9 cellular contexts compared by ENCODE assay signal in genomic region chr12:124188561-124189405, GRCh38.
A peak's percentile ranks its signal among the peaks of the same experiment; 100 is the strongest.
DNase-seq lines count a peak whose midpoint lies in the region; ATAC-seq and TF ChIP-seq lines count a peak whose summit lies in the region.
"Had no signal": no experiment of that assay in that cellular context is flagged by ENCODE, and none has a peak within 500 bp of the region (broad histone marks: within the 10 kb centered on the region; RNA-seq: fewer than 3 reads in every experiment).

No MANE protein-coding gene starts in this region.

- H3K9me3 ChIP-seq in H9 (ENCODE audit: control insufficient read depth, low read depth, low read length), result no peaks in the 10 kb centered on the region
- no peaks in the 10 kb centered on the region for H3K9me3 ChIP-seq in effector memory CD4-positive, alpha-beta T cell (ENCODE audit: control insufficient read depth, low read length)

- H3K27ac Mint-ChIP-seq in H9, result peak overlapping the region in 2 of 3 experiments; percentile 11 to 24; a peak in 1 of 7 replicates
- no peak overlapping the region for H3K27ac Mint-ChIP-seq in activated CD8-positive, alpha-beta memory T cell treated with anti-CD3 and anti-CD28 coated beads, Interleukin-2, amount 10 ng/mL, durations not matched to agents 7 days and 5 days

- no peak overlapping the region for H4K91ac ChIP-seq in H9 (ENCODE audit: insufficient read length, low read depth, low read length)

- H3T11ph ChIP-seq in H9 (ENCODE audit: low read length), result no peak overlapping the region

- peaks cover 0 to 9% of the 10 kb centered on the region in 2 experiments; a peak in 1 of 5 replicates for H3K9me3 Mint-ChIP-seq in H9
- H3K9me3 Mint-ChIP-seq in activated CD8-positive, alpha-beta memory T cell treated with anti-CD3 and anti-CD28 coated beads, Interleukin-2, amount 10 ng/mL, durations not matched to agents 7 days and 5 days (ENCODE audit: low read depth), result peaks cover 1% of the 10 kb centered on the region

- DNase-seq in H9 (no peak), NCI-H774 (lab: John Stamatoyannopoulos, UW) (peak; percentile 17), glomerular visceral epithelial cell (ENCODE audit: extremely low spot score) (peak; percentile 64), posterior cingulate gyrus (peak in 7 of 10 donors; percentile 25 to 87 (median 50)), NCI-H1048 (lab: John Stamatoyannopoulos, UW) (no peak)
- no peak for DNase-seq in effector memory CD4-positive, alpha-beta T cell
- DNase-seq in activated CD8-positive, alpha-beta memory T cell treated with anti-CD3 and anti-CD28 coated beads, Interleukin-2, amount 10 ng/mL, durations not matched to agents 7 days and 5 days, result no peak

- peaks cover 1% of the 10 kb centered on the region; the same call in 1 of the 2 replicates for H3K27me3 Mint-ChIP-seq in H9 (ENCODE audit: low read depth)
- no peaks in the 10 kb centered on the region for H3K27me3 Mint-ChIP-seq in activated CD8-positive, alpha-beta memory T cell treated with anti-CD3 and anti-CD28 coated beads, Interleukin-2, amount 10 ng/mL, durations not matched to agents 7 days and 5 days

- peaks cover 23 to 25% of the 10 kb centered on the region in 2 experiments for H3K4me1 Mint-ChIP-seq in H9
- H3K4me1 Mint-ChIP-seq in activated CD8-positive, alpha-beta memory T cell treated with anti-CD3 and anti-CD28 coated beads, Interleukin-2, amount 10 ng/mL, durations not matched to agents 7 days and 5 days, result peaks cover 13% of the 10 kb centered on the region

- H2BK12ac ChIP-seq in H9 (ENCODE audit: insufficient read length, low read depth, low read length), result no peak overlapping the region

- H3K4me3 ChIP-seq in effector memory CD4-positive, alpha-beta T cell (ENCODE audit: insufficient read depth, low read depth, low read length, poor library complexity, severe bottlenecking), result no peak overlapping the region
- H3K4me3 ChIP-seq: GM12878 had no signal

- H3K56ac ChIP-seq in H9 (ENCODE audit: insufficient read length, low read depth, low read length), result no peak overlapping the region

- H3K4ac ChIP-seq in H9 (ENCODE audit: low read depth, low read length), result no peak overlapping the region

- H3K36me3 ChIP-seq in effector memory CD4-positive, alpha-beta T cell (ENCODE audit: control insufficient read depth, insufficient read depth, low read length), result no peaks in the 10 kb centered on the region

- H2BK20ac ChIP-seq in H9 (ENCODE audit: low read depth, low read length, poor library complexity, severe bottlenecking), result no peak overlapping the region

- no peak for ATAC-seq in activated CD8-positive, alpha-beta memory T cell treated with anti-CD3 and anti-CD28 coated beads, Interleukin-2, amount 10 ng/mL, durations not matched to agents 7 days and 5 days
- no peak for ATAC-seq in GM18870 (IDR thresholded peaks at IDR 0.05; ENCODE audit: unreplicated experiment)
- ATAC-seq: GM12878 had no signal

- H4K5ac ChIP-seq in H9 (ENCODE audit: insufficient read length, low read depth, low read length), result no peak overlapping the region

- H2BK120ac ChIP-seq in H9 (ENCODE audit: low read depth, low read length, poor library complexity, severe bottlenecking), result no peak overlapping the region

- intact Hi-C loops in posterior cingulate gyrus (cut with DNase I), result no loop called here

- CTCF ChIA-PET in activated CD8-positive, alpha-beta memory T cell treated with anti-CD3 and anti-CD28 coated beads, Interleukin-2, amount 10 ng/mL, durations not matched to agents 7 days and 5 days (lab: Charles Lee), result no interaction called here

- H2AFZ ChIP-seq in H9 (ENCODE audit: low read length), result no peak overlapping the region

- WGBS in H9 (ENCODE audit: extremely low coverage, insufficient read length, low lambda C conversion rate), result no CpG with 5 or more reads among the region's 15 CpGs

- H4K20me1 ChIP-seq in H9 (ENCODE audit: control insufficient read depth, insufficient read depth, insufficient read length), result no peaks in the 10 kb centered on the region

- H3K14ac ChIP-seq in H9 (ENCODE audit: insufficient read depth, low read length), result no peak overlapping the region

- no peak for TF ChIP-seq CTCF in H9 (conservative IDR thresholded peaks at IDR 0.05)

- no peak overlapping the region for H3K4me2 ChIP-seq in H9 (ENCODE audit: insufficient read depth, insufficient read length, low read length)

- no peak overlapping the region for H3K18ac ChIP-seq in H9 (ENCODE audit: insufficient read length, low read depth, low read length)

- H3K4me3 Mint-ChIP-seq in H9, result no peak overlapping the region
- no peak overlapping the region for H3K4me3 Mint-ChIP-seq in activated CD8-positive, alpha-beta memory T cell treated with anti-CD3 and anti-CD28 coated beads, Interleukin-2, amount 10 ng/mL, durations not matched to agents 7 days and 5 days

- H3K79me2 ChIP-seq in H9 (ENCODE audit: insufficient read depth, low read length), result no peaks in the 10 kb centered on the region

- no peak overlapping the region for H3K23ac ChIP-seq in H9 (ENCODE audit: insufficient read length, low read depth, low read length)

- H2BK15ac ChIP-seq in H9 (ENCODE audit: low read depth, low read length), result no peak overlapping the region

- no peak overlapping the region for H3K27ac ChIP-seq in H9 (ENCODE audit: insufficient read length, low read depth, low read length)
- no peak overlapping the region for H3K27ac ChIP-seq in effector memory CD4-positive, alpha-beta T cell (ENCODE audit: insufficient read depth, low read length, poor library complexity, severe bottlenecking)

- H3K27me3 ChIP-seq in H9 (ENCODE audit: insufficient read depth, low read length), result no peaks in the 10 kb centered on the region
- H3K27me3 ChIP-seq in effector memory CD4-positive, alpha-beta T cell (replicated peaks; ENCODE audit: control insufficient read depth, insufficient read depth, low read length, poor library complexity, severe bottlenecking), result no peaks in the 10 kb centered on the region

- H4K8ac ChIP-seq in H9 (replicated peaks; ENCODE audit: insufficient read length, low read depth, low read length), result no peak overlapping the region

- H3K4me1 ChIP-seq in H9 (ENCODE audit: insufficient read depth, low read length), result 0 out of 2 replicates have a peak, but pooled peaks cover 2% of the 10 kb centered on the region
- no peaks in the 10 kb centered on the region for H3K4me1 ChIP-seq in effector memory CD4-positive, alpha-beta T cell (ENCODE audit: control insufficient read depth, insufficient read depth, low read length, poor library complexity, severe bottlenecking)

- H3K23me2 ChIP-seq in H9 (ENCODE audit: insufficient read length, low read depth, low read length, poor library complexity, severe bottlenecking), result no peaks in the 10 kb centered on the region

- H3K79me1 ChIP-seq in H9 (ENCODE audit: insufficient read depth, low read depth, low read length, poor library complexity, severe bottlenecking), result no peaks in the 10 kb centered on the region

- H2AK5ac ChIP-seq in H9 (ENCODE audit: insufficient read length, low read length), result no peak overlapping the region

- H3K36me3 Mint-ChIP-seq in H9 (ENCODE audit: insufficient read depth in 1 of 3, low read depth in 3 of 3), result peaks cover 0 to 10% (median 8%) of the 10 kb centered on the region in 3 experiments; a peak in 3 of 7 replicates
- H3K36me3 Mint-ChIP-seq in activated CD8-positive, alpha-beta memory T cell treated with anti-CD3 and anti-CD28 coated beads, Interleukin-2, amount 10 ng/mL, durations not matched to agents 7 days and 5 days, result no peaks in the 10 kb centered on the region

- H3K9ac ChIP-seq in H9 (ENCODE audit: extremely low read depth, insufficient read length, low read length), result no peak overlapping the region

- no peak overlapping the region for H2BK5ac ChIP-seq in H9 (ENCODE audit: insufficient read length, low read length)

Comparison
In these comparisons a context has a peak if more than half of its experiments do, and no peak if none do; other contexts are left out.
1. DNase-seq: peak in NCI-H774 (single experiment), glomerular visceral epithelial cell (single experiment) and posterior cingulate gyrus (7 of 10); none in H9 (single experiment), NCI-H1048 (single experiment), effector memory CD4-positive, alpha-beta T cell (0 of 3) and activated CD8-positive, alpha-beta memory T cell treated with anti-CD3 and anti-CD28 coated beads, Interleukin-2, amount 10 ng/mL, durations not matched to agents 7 days and 5 days (single experiment).